In the genomic region with DNA sequence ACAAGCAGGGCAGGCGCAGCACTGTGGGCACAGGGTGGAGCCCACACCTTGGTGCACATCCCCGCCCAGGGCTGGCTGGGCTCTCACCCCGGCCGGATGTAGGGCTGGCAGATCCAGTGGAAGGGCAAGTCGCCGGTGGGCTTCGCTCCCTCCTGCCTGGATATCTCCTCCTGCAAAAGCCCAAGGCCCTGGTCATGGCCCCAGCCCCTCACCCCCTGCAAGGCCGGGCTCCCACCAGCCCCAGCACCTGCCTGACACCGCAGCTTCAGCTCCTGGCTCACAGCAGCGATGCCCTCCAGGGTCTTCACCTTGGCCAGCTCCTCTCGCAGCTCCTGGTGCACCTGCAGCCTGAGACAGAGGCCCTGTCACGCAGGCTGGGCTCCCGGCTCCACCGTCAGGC, we compare ENCODE assay signal across 21 cellular contexts. TPM values are rescaled to one million over a fixed set of nuclear protein-coding genes. Genes with fewer than 3 reads are reported as not detected.
A peak's percentile ranks its signal among the peaks of the same experiment; 100 is the strongest.
DNase-seq lines count a peak whose midpoint lies in the region; ATAC-seq, FAIRE-seq and TF ChIP-seq lines count a peak whose summit lies in the region.
"Had no signal": no experiment of that assay in that cellular context is flagged by ENCODE, and none has a peak within 500 bp of the region (broad histone marks: within the 10 kb centered on the region; RNA-seq: fewer than 3 reads in every experiment).

No MANE protein-coding gene starts in this region.

- no peak for TF ChIP-seq EP300 in HepG2 (IDR thresholded peaks at IDR 0.05; ENCODE audit: low read depth in 2 of 2, low read length in 2 of 2)
- TF ChIP-seq EP300 in HepG2 (CRISPR knock-in tag; IDR thresholded peaks at IDR 0.05; ENCODE audit: borderline replicate concordance): no peak

- no peak overlapping the region for H2BK12ac ChIP-seq in trophoblast cell (ENCODE audit: low read length)

- no peak overlapping the region for H4K8ac ChIP-seq in trophoblast cell (ENCODE audit: low read depth, low read length)

- H3K27ac ChIP-seq in right cardiac atrium (ENCODE audit: low read length) (no peak overlapping the region), heart right ventricle (no peak overlapping the region), HEK293 (ENCODE audit: extremely low read depth, low read depth, low read length) (peak overlapping the region; percentile 32; the same call in 1 of the 2 replicates), HepG2 (ENCODE audit: extremely low read length, insufficient read depth, low read length) (no peak overlapping the region), trophoblast cell (ENCODE audit: low read depth, low read length) (no peak overlapping the region)
- H3K27ac ChIP-seq: PC-9, SJSA1 had no signal

- no peak for TF ChIP-seq RAD21 in HepG2 (CRISPR knock-in tag; IDR thresholded peaks at IDR 0.05)

- H3K4ac ChIP-seq in trophoblast cell (ENCODE audit: low read depth, low read length): no peak overlapping the region

- peaks cover 6% of the 10 kb centered on the region for H3K4me1 ChIP-seq in right cardiac atrium (ENCODE audit: control insufficient read depth, insufficient read depth, low read length)
- H3K4me1 ChIP-seq in heart right ventricle: peaks cover 11 to 21% (median 15%) of the 10 kb centered on the region in 9 donors
- H3K4me1 ChIP-seq in HEK293 (ENCODE audit: control insufficient read depth, insufficient read depth, low read length): peaks cover 7% of the 10 kb centered on the region; the same call in 1 of the 2 replicates
- peaks cover 49% of the 10 kb centered on the region for H3K4me1 ChIP-seq in HepG2 (ENCODE audit: insufficient read depth, low read length)
- H3K4me1 ChIP-seq in trophoblast cell (ENCODE audit: control insufficient read depth in 1 of 2, insufficient read depth in 2 of 2, low read length in 2 of 2): peaks cover 6 to 7% of the 10 kb centered on the region in 2 experiments

- peaks cover 4% of the 10 kb centered on the region for H3K79me1 ChIP-seq in trophoblast cell (ENCODE audit: low read length)

- intact Hi-C loops in right cardiac atrium (cut with DNase I) (no loop called here), heart right ventricle (cut with DNase I) (no loop called here), HepG2 (cut with micrococcal nuclease; ENCODE audit: unreplicated experiment) (no loop called here)

- H3K79me2 ChIP-seq in HepG2 (ENCODE audit: insufficient read depth, low read length) (peaks cover 20% of the 10 kb centered on the region), trophoblast cell (ENCODE audit: control insufficient read depth, insufficient read depth, low read length, poor library complexity) (peaks cover 5% of the 10 kb centered on the region)

- H4K20me1 ChIP-seq in HepG2 (ENCODE audit: insufficient read depth, low read length): no peaks in the 10 kb centered on the region

- no peak overlapping the region for H2BK5ac ChIP-seq in trophoblast cell (ENCODE audit: low read depth, low read length, poor library complexity)

- 86% methylated on average over 14 of the region's 14 CpGs for WGBS in right cardiac atrium
- 87 to 88% methylated on average over 14 of the region's 14 CpGs for WGBS in heart right ventricle, 2 donors
- 82% methylated on average over 7 of the region's 14 CpGs for WGBS in HepG2 (ENCODE audit: low lambda C conversion rate)
- no CpG with 5 or more reads among the region's 14 CpGs for WGBS in trophoblast cell (ENCODE audit: extremely low coverage, insufficient coverage, insufficient read length)

- TF ChIP-seq POLR2A in HepG2 (IDR thresholded peaks at IDR 0.05; ENCODE audit: insufficient read depth in 1 of 2, low read depth in 2 of 2, low read length in 2 of 2): 0 out of 4 replicates have a peak, but pooled peaks of 1 of the 2 experiments have one; percentile 8

- POLR2A ChIA-PET in HEK293 (lab: Yijun Ruan, JAX): interaction anchor here (0.9 to 14.2 kb wide), 12 partner anchors 9 to 38 kb away, joined by 3 to 96 read pairs (median 4); a partner anchor contains a TSS
- POLR2A ChIA-PET in HepG2 (lab: Yijun Ruan, JAX): interaction anchor here (1.6 kb wide), 1 partner anchor 23 kb away, joined by 7 read pairs; a partner anchor contains a TSS

- no peak overlapping the region for H4K12ac ChIP-seq in trophoblast cell (ENCODE audit: low read depth, low read length)

- H3K9ac ChIP-seq in HepG2 (ENCODE audit: insufficient read depth, low read depth, low read length) (no peak overlapping the region), trophoblast cell (ENCODE audit: low read length) (no peak overlapping the region)

- H2BK120ac ChIP-seq in trophoblast cell (ENCODE audit: insufficient read depth, low read length, poor library complexity): no peak overlapping the region

- H3K9me3 ChIP-seq in right cardiac atrium (ENCODE audit: control insufficient read depth, low read length) (no peaks in the 10 kb centered on the region), heart right ventricle (no peaks in the 10 kb centered on the region), HEK293 (ENCODE audit: control insufficient read depth, insufficient read depth, low read depth, low read length) (no peaks in the 10 kb centered on the region), HepG2 (ENCODE audit: low read length) (no peaks in the 10 kb centered on the region), trophoblast cell (ENCODE audit: insufficient read depth, low read depth, low read length) (peaks cover 2% of the 10 kb centered on the region)
- H3K9me3 ChIP-seq: MG63, SJSA1 had no signal

- H3K27me3 ChIP-seq in right cardiac atrium (ENCODE audit: control insufficient read depth, insufficient read depth): no peaks in the 10 kb centered on the region
- no peaks in the 10 kb centered on the region for H3K27me3 ChIP-seq in heart right ventricle
- no peaks in the 10 kb centered on the region for H3K27me3 ChIP-seq in HepG2 (ENCODE audit: control insufficient read depth in 1 of 2, insufficient read depth in 2 of 2, low read length in 2 of 2)
- no peaks in the 10 kb centered on the region for H3K27me3 ChIP-seq in trophoblast cell (ENCODE audit: insufficient read depth, low read length)
- H3K27me3 ChIP-seq: MG63, SJSA1 had no signal

- no peak overlapping the region for H3K18ac ChIP-seq in trophoblast cell (ENCODE audit: low read length)

- no peak overlapping the region for H3K14ac ChIP-seq in trophoblast cell (ENCODE audit: low read length)

- H3K4me3 ChIP-seq in right cardiac atrium (ENCODE audit: low read length): no peak overlapping the region
- H3K4me3 ChIP-seq in heart right ventricle: no peak overlapping the region
- H3K4me3 ChIP-seq in HEK293 (ENCODE audit: low read depth, low read length): no peak overlapping the region
- H3K4me3 ChIP-seq in HepG2 (replicated peaks in 1 of 3; ENCODE audit: insufficient read depth in 1 of 3, low read depth in 2 of 3, low read length in 3 of 3): no peak overlapping the region
- no peak overlapping the region for H3K4me3 ChIP-seq in trophoblast cell (ENCODE audit: low read depth, low read length)
- H3K4me3 ChIP-seq: MG63, PC-9, SJSA1 had no signal

- TF ChIP-seq CTCF in heart right ventricle (IDR thresholded peaks at IDR 0.05) (no peak), HEK293 (tag by site-specific recombination; IDR thresholded peaks at IDR 0.05) (no peak), HepG2 (CRISPR knock-in tag; IDR thresholded peaks at IDR 0.05) (no peak)

- no peak overlapping the region for H2AK5ac ChIP-seq in trophoblast cell (ENCODE audit: low read length)

- in situ Hi-C loops in HepG2 (cut with HindIII; ENCODE audit: extremely low pct_ligation_motif_present, low pct_unique_long_range_greater_than_20kb): no loop called here

- H2AFZ ChIP-seq in HepG2 (ENCODE audit: low read length): no peak overlapping the region
- no peak overlapping the region for H2AFZ ChIP-seq in trophoblast cell (ENCODE audit: insufficient read depth, low read length, poor library complexity)
- H2AFZ ChIP-seq: PC-9 had no signal

- no peak for FAIRE-seq in HepG2 (lab: Jason Lieb, UNC)
- FAIRE-seq: HTR-8/SVneo had no signal

- no TSS peak for BruUV-seq in HepG2 (replicated peaks; lab: Mats Ljungman, UMichigan)

- ATAC-seq in right cardiac atrium: no peak
- no peak for ATAC-seq in heart right ventricle
- ATAC-seq in HepG2: no peak

- H3K36me3 ChIP-seq in heart right ventricle (peaks cover under 1 to 86% (median 30%) of the 10 kb centered on the region in 9 donors), HEK293 (ENCODE audit: control insufficient read depth in 2 of 2, insufficient read depth in 1 of 2, low read length in 2 of 2) (peaks cover 3 to 90% of the 10 kb centered on the region in 2 experiments; a peak in 1 of 3 replicates), HepG2 (replicated peaks in 1 of 2; ENCODE audit: control insufficient read depth in 1 of 2, insufficient read depth in 2 of 2, low read length in 2 of 2) (peaks cover 43 to 65% of the 10 kb centered on the region in 2 experiments), trophoblast cell (ENCODE audit: control insufficient read depth in 1 of 2, insufficient read depth in 2 of 2, low read length in 2 of 2) (peaks cover 78 to 82% of the 10 kb centered on the region in 2 experiments)

- H4K91ac ChIP-seq in trophoblast cell (ENCODE audit: low read depth, low read length): no peak overlapping the region

- H3K4me2 ChIP-seq in HepG2 (ENCODE audit: low read depth, low read length) (no peak overlapping the region), trophoblast cell (ENCODE audit: low read length) (no peak overlapping the region)
- H3K4me2 ChIP-seq: PC-9 had no signal

- CTCF ChIA-PET in HEK293 (lab: Yijun Ruan, JAX): interaction anchor here (0.5 to 0.7 kb wide), 4 partner anchors 17 to 106 kb away, joined by 3 to 4 read pairs (median 3); no protein-coding TSS in a partner anchor
- CTCF ChIA-PET in HepG2 (lab: Yijun Ruan, JAX; ENCODE audit: low intra/inter-chr PET ratio, low total read pairs): no interaction called here

- DNase-seq in right cardiac atrium (peak; percentile 10 to 57 (median 38)), heart right ventricle (no peak), HepG2 (ENCODE audit: low spot score) (no peak), NCI-H2029 treated with DMSO at 0.1 percent for 48 hours (lab: John Stamatoyannopoulos, UW) (no peak), NCI-H146 treated with DMSO at 0.1 percent for 48 hours (lab: John Stamatoyannopoulos, UW; ENCODE audit: unreplicated experiment) (no peak), trophoblast cell (no peak)
- DNase-seq: C1 segment of cervical spinal cord, DMS79, H9, Kasumi-1, MG63, NCI-H1048, NCI-H1436, NCI-H2029, NCI-H2171, NCI-H526, PC-9 had no signal

- H3K23ac ChIP-seq in trophoblast cell (ENCODE audit: low read length): no peak overlapping the region

RNA-seq across cellular contexts. Expression of a gene that starts 5.0 kb away (rescaled TPM):
- total RNA-seq in right cardiac atrium (10 to 100 TPM; 51.3 to 63.1 (median 58.4) TPM), heart right ventricle (10 to 100 TPM; 34.1 to 96.4 (median 43.1) TPM), HepG2 (2016; rRNA removed; fragmentation: Illumina TruSeq; extraction: Trizol) (67.9 and 109 TPM in 2 replicates)
- polyA plus RNA-seq in right cardiac atrium (82.1 TPM), heart right ventricle (100 to 1,000 TPM in 1 of 2 donors, 10 to 100 TPM in 1; 85.2 to 191 TPM), HepG2 (2011; rRNA removed) (81.0 and 108 TPM in 2 replicates)
- total RNA-seq in HepG2 (2016; cell fraction: cytosol; rRNA removed; fragmentation: Illumina TruSeq; extraction: Trizol; ENCODE audit: low read depth): 206 and 220 TPM in 2 replicates
- total RNA-seq in HepG2 (2016; cell fraction: insoluble cytoplasmic fraction; rRNA removed; fragmentation: Illumina TruSeq; extraction: Trizol): 58.4 and 113 TPM in 2 replicates
- total RNA-seq in HepG2 (2016; cell fraction: membrane; rRNA removed; fragmentation: Illumina TruSeq; extraction: Trizol): 268 and 276 TPM in 2 replicates
- 69.9 and 102 TPM in 2 replicates for total RNA-seq in HepG2 (2016; cell fraction: nucleus; rRNA removed; fragmentation: Illumina TruSeq; extraction: Trizol)
- 64.5 and 97.7 TPM in 2 replicates for polyA plus RNA-seq in HepG2 (2011; cell fraction: cytosol; rRNA removed)
- polyA plus RNA-seq in HepG2 (2011; cell fraction: nucleus; rRNA removed): 583 and 668 TPM in 2 replicates
- 82.7 and 123 TPM in 2 replicates for polyA plus RNA-seq in HepG2 (2012)
- polyA plus RNA-seq in HepG2 (2016; cell fraction: cytosol; fragmentation: Illumina TruSeq; extraction: Trizol; ENCODE audit: low read depth): 353 and 384 TPM in 2 replicates
- 138 and 172 TPM in 2 replicates for polyA plus RNA-seq in HepG2 (2016; cell fraction: insoluble cytoplasmic fraction; fragmentation: Illumina TruSeq; extraction: Trizol; ENCODE audit: low read depth)
- 444 and 521 TPM in 2 replicates for polyA plus RNA-seq in HepG2 (2016; cell fraction: membrane; fragmentation: Illumina TruSeq; extraction: Trizol; ENCODE audit: low read depth)
- 330 and 339 TPM in 2 replicates for polyA plus RNA-seq in HepG2 (2016; cell fraction: nucleus; fragmentation: Illumina TruSeq; extraction: Trizol; ENCODE audit: insufficient read depth, low read depth)
- 47.0 and 79.2 TPM in 2 replicates for polyA minus RNA-seq in HepG2 (2011; rRNA and poly(A)+ RNA removed; ENCODE audit: low replicate concordance)
- 31.7 and 34.4 TPM in 2 replicates for polyA minus RNA-seq in HepG2 (2011; cell fraction: cytosol; rRNA and poly(A)+ RNA removed)
- polyA minus RNA-seq in HepG2 (2011; cell fraction: nucleus; rRNA and poly(A)+ RNA removed): 85.7 and 87.9 TPM in 2 replicates
- polyA plus RNA-seq in trophoblast cell (2013): 23.6 and 26.7 TPM in 2 replicates

RNA-seq across cellular contexts. Expression of a gene that starts 8.9 kb away (rescaled TPM):
- total RNA-seq in right cardiac atrium (10 to 100 TPM; 87.1 to 93.7 (median 90.6) TPM), heart right ventricle (10 to 100 TPM; 68.9 to 96.6 (median 80.6) TPM), HepG2 (2016; rRNA removed; fragmentation: Illumina TruSeq; extraction: Trizol) (106 and 124 TPM in 2 replicates)
- polyA plus RNA-seq in right cardiac atrium (75.1 TPM), heart right ventricle (100 to 1,000 TPM; 102 to 183 TPM), HepG2 (2011; rRNA removed) (128 and 161 TPM in 2 replicates)
- 87.3 and 88.2 TPM in 2 replicates for total RNA-seq in HepG2 (2016; cell fraction: cytosol; rRNA removed; fragmentation: Illumina TruSeq; extraction: Trizol; ENCODE audit: low read depth)
- 99.7 and 134 TPM in 2 replicates for total RNA-seq in HepG2 (2016; cell fraction: insoluble cytoplasmic fraction; rRNA removed; fragmentation: Illumina TruSeq; extraction: Trizol)
- 96.5 and 111 TPM in 2 replicates for total RNA-seq in HepG2 (2016; cell fraction: membrane; rRNA removed; fragmentation: Illumina TruSeq; extraction: Trizol)
- total RNA-seq in HepG2 (2016; cell fraction: nucleus; rRNA removed; fragmentation: Illumina TruSeq; extraction: Trizol): 89.5 and 106 TPM in 2 replicates
- polyA plus RNA-seq in HepG2 (2011; cell fraction: cytosol; rRNA removed): 107 and 157 TPM in 2 replicates
- 389 and 467 TPM in 2 replicates for polyA plus RNA-seq in HepG2 (2011; cell fraction: nucleus; rRNA removed)
- polyA plus RNA-seq in HepG2 (2012): 102 and 120 TPM in 2 replicates
- 96.5 and 102 TPM in 2 replicates for polyA plus RNA-seq in HepG2 (2016; cell fraction: cytosol; fragmentation: Illumina TruSeq; extraction: Trizol; ENCODE audit: low read depth)
- polyA plus RNA-seq in HepG2 (2016; cell fraction: insoluble cytoplasmic fraction; fragmentation: Illumina TruSeq; extraction: Trizol; ENCODE audit: low read depth): 120 and 146 TPM in 2 replicates
- 103 and 104 TPM in 2 replicates for polyA plus RNA-seq in HepG2 (2016; cell fraction: membrane; fragmentation: Illumina TruSeq; extraction: Trizol; ENCODE audit: low read depth)
- 225 and 229 TPM in 2 replicates for polyA plus RNA-seq in HepG2 (2016; cell fraction: nucleus; fragmentation: Illumina TruSeq; extraction: Trizol; ENCODE audit: insufficient read depth, low read depth)
- polyA minus RNA-seq in HepG2 (2011; rRNA and poly(A)+ RNA removed; ENCODE audit: low replicate concordance): 182 and 265 TPM in 2 replicates
- polyA minus RNA-seq in HepG2 (2011; cell fraction: cytosol; rRNA and poly(A)+ RNA removed): 76.6 and 80.3 TPM in 2 replicates
- polyA minus RNA-seq in HepG2 (2011; cell fraction: nucleus; rRNA and poly(A)+ RNA removed): 60.2 and 61.0 TPM in 2 replicates
- polyA plus RNA-seq in trophoblast cell (2013): 75.8 and 78.1 TPM in 2 replicates

RNA-seq across cellular contexts. Expression of a gene that starts 9.0 kb away (rescaled TPM):
- total RNA-seq in right cardiac atrium (10 to 100 TPM; 19.0 to 25.1 (median 20.2) TPM), heart right ventricle (10 to 100 TPM; 13.9 to 24.9 (median 18.9) TPM), HepG2 (2016; rRNA removed; fragmentation: Illumina TruSeq; extraction: Trizol) (27.8 and 64.0 TPM in 2 replicates)
- polyA plus RNA-seq in right cardiac atrium (25.4 TPM), heart right ventricle (10 to 100 TPM; 29.3 to 30.1 TPM), HepG2 (2011; rRNA removed) (61.4 and 90.6 TPM in 2 replicates)
- 72.5 and 73.8 TPM in 2 replicates for total RNA-seq in HepG2 (2016; cell fraction: cytosol; rRNA removed; fragmentation: Illumina TruSeq; extraction: Trizol; ENCODE audit: low read depth)
- 23.6 and 61.0 TPM in 2 replicates for total RNA-seq in HepG2 (2016; cell fraction: insoluble cytoplasmic fraction; rRNA removed; fragmentation: Illumina TruSeq; extraction: Trizol)
- total RNA-seq in HepG2 (2016; cell fraction: membrane; rRNA removed; fragmentation: Illumina TruSeq; extraction: Trizol): 95.0 and 98.0 TPM in 2 replicates
- total RNA-seq in HepG2 (2016; cell fraction: nucleus; rRNA removed; fragmentation: Illumina TruSeq; extraction: Trizol): 53.3 and 60.7 TPM in 2 replicates
- polyA plus RNA-seq in HepG2 (2011; cell fraction: cytosol; rRNA removed): 36.1 and 62.0 TPM in 2 replicates
- polyA plus RNA-seq in HepG2 (2011; cell fraction: nucleus; rRNA removed): 548 and 733 TPM in 2 replicates
- polyA plus RNA-seq in HepG2 (2012): 60.9 and 71.7 TPM in 2 replicates
- polyA plus RNA-seq in HepG2 (2016; cell fraction: cytosol; fragmentation: Illumina TruSeq; extraction: Trizol; ENCODE audit: low read depth): 106 and 121 TPM in 2 replicates
- 35.7 and 47.7 TPM in 2 replicates for polyA plus RNA-seq in HepG2 (2016; cell fraction: insoluble cytoplasmic fraction; fragmentation: Illumina TruSeq; extraction: Trizol; ENCODE audit: low read depth)
- 128 and 132 TPM in 2 replicates for polyA plus RNA-seq in HepG2 (2016; cell fraction: membrane; fragmentation: Illumina TruSeq; extraction: Trizol; ENCODE audit: low read depth)
- 227 and 229 TPM in 2 replicates for polyA plus RNA-seq in HepG2 (2016; cell fraction: nucleus; fragmentation: Illumina TruSeq; extraction: Trizol; ENCODE audit: insufficient read depth, low read depth)
- polyA minus RNA-seq in HepG2 (2011; rRNA and poly(A)+ RNA removed; ENCODE audit: low replicate concordance): 12.3 and 58.2 TPM in 2 replicates
- 21.9 and 29.0 TPM in 2 replicates for polyA minus RNA-seq in HepG2 (2011; cell fraction: cytosol; rRNA and poly(A)+ RNA removed)
- polyA minus RNA-seq in HepG2 (2011; cell fraction: nucleus; rRNA and poly(A)+ RNA removed): 29.7 and 35.9 TPM in 2 replicates
- polyA plus RNA-seq in trophoblast cell (2013): 26.3 and 27.2 TPM in 2 replicates

RNA-seq across cellular contexts. Expression of a gene that starts 23.1 kb away (rescaled TPM):
- total RNA-seq in right cardiac atrium (100 to 1,000 TPM; 127 to 181 (median 168) TPM), heart right ventricle (100 to 1,000 TPM; 155 to 258 (median 187) TPM), HepG2 (2016; rRNA removed; fragmentation: Illumina TruSeq; extraction: Trizol) (286 and 311 TPM in 2 replicates)
- polyA plus RNA-seq in right cardiac atrium (196 TPM), heart right ventricle (100 to 1,000 TPM; 283 to 387 TPM), HepG2 (2011; rRNA removed) (287 and 290 TPM in 2 replicates)
- total RNA-seq in HepG2 (2016; cell fraction: cytosol; rRNA removed; fragmentation: Illumina TruSeq; extraction: Trizol; ENCODE audit: low read depth): 275 and 353 TPM in 2 replicates
- total RNA-seq in HepG2 (2016; cell fraction: insoluble cytoplasmic fraction; rRNA removed; fragmentation: Illumina TruSeq; extraction: Trizol): 302 and 321 TPM in 2 replicates
- 228 and 297 TPM in 2 replicates for total RNA-seq in HepG2 (2016; cell fraction: membrane; rRNA removed; fragmentation: Illumina TruSeq; extraction: Trizol)
- total RNA-seq in HepG2 (2016; cell fraction: nucleus; rRNA removed; fragmentation: Illumina TruSeq; extraction: Trizol): 132 and 152 TPM in 2 replicates
- polyA plus RNA-seq in HepG2 (2011; cell fraction: cytosol; rRNA removed): 253 and 424 TPM in 2 replicates
- polyA plus RNA-seq in HepG2 (2011; cell fraction: nucleus; rRNA removed): 645 and 737 TPM in 2 replicates
- polyA plus RNA-seq in HepG2 (2012): 190 and 266 TPM in 2 replicates
- 398 and 426 TPM in 2 replicates for polyA plus RNA-seq in HepG2 (2016; cell fraction: cytosol; fragmentation: Illumina TruSeq; extraction: Trizol; ENCODE audit: low read depth)
- polyA plus RNA-seq in HepG2 (2016; cell fraction: insoluble cytoplasmic fraction; fragmentation: Illumina TruSeq; extraction: Trizol; ENCODE audit: low read depth): 296 and 330 TPM in 2 replicates
- polyA plus RNA-seq in HepG2 (2016; cell fraction: membrane; fragmentation: Illumina TruSeq; extraction: Trizol; ENCODE audit: low read depth): 308 and 335 TPM in 2 replicates
- 280 and 299 TPM in 2 replicates for polyA plus RNA-seq in HepG2 (2016; cell fraction: nucleus; fragmentation: Illumina TruSeq; extraction: Trizol; ENCODE audit: insufficient read depth, low read depth)
- 73.9 and 172 TPM in 2 replicates for polyA minus RNA-seq in HepG2 (2011; rRNA and poly(A)+ RNA removed; ENCODE audit: low replicate concordance)
- 52.1 and 74.6 TPM in 2 replicates for polyA minus RNA-seq in HepG2 (2011; cell fraction: cytosol; rRNA and poly(A)+ RNA removed)
- polyA minus RNA-seq in HepG2 (2011; cell fraction: nucleus; rRNA and poly(A)+ RNA removed): 61.5 and 67.5 TPM in 2 replicates
- polyA plus RNA-seq in trophoblast cell (2013): 47.4 and 49.9 TPM in 2 replicates

RNA-seq across cellular contexts. Expression of a gene that starts 29.1 kb away (rescaled TPM):
- total RNA-seq in right cardiac atrium: 1 to 10 TPM; 1.0 to 2.0 (median 1.5) TPM
- 2.4 TPM for polyA plus RNA-seq in right cardiac atrium
- total RNA-seq in heart right ventricle: 1 to 10 TPM in 6 of 10 donors, under 1 TPM in 4; 0.82 to 1.6 (median 1.1) TPM
- 1 to 10 TPM; 1.5 to 3.3 TPM for polyA plus RNA-seq in heart right ventricle
- total RNA-seq in HepG2 (2016; rRNA removed; fragmentation: Illumina TruSeq; extraction: Trizol): 4.0 and 10.5 TPM in 2 replicates
- total RNA-seq in HepG2 (2016; cell fraction: cytosol; rRNA removed; fragmentation: Illumina TruSeq; extraction: Trizol; ENCODE audit: low read depth): 6.8 and 9.8 TPM in 2 replicates
- total RNA-seq in HepG2 (2016; cell fraction: insoluble cytoplasmic fraction; rRNA removed; fragmentation: Illumina TruSeq; extraction: Trizol): 3.9 and 12.6 TPM in 2 replicates
- 7.3 and 10.1 TPM in 2 replicates for total RNA-seq in HepG2 (2016; cell fraction: membrane; rRNA removed; fragmentation: Illumina TruSeq; extraction: Trizol)
- 11.7 and 12.9 TPM in 2 replicates for total RNA-seq in HepG2 (2016; cell fraction: nucleus; rRNA removed; fragmentation: Illumina TruSeq; extraction: Trizol)
- 21.3 and 24.1 TPM in 2 replicates for polyA plus RNA-seq in HepG2 (2011; rRNA removed)
- polyA plus RNA-seq in HepG2 (2011; cell fraction: cytosol; rRNA removed): 12.8 and 16.7 TPM in 2 replicates
- polyA plus RNA-seq in HepG2 (2011; cell fraction: nucleus; rRNA removed): 111 and 165 TPM in 2 replicates
- 6.3 and 10.6 TPM in 2 replicates for polyA plus RNA-seq in HepG2 (2012)
- polyA plus RNA-seq in HepG2 (2016; cell fraction: cytosol; fragmentation: Illumina TruSeq; extraction: Trizol; ENCODE audit: low read depth): 10.4 and 12.0 TPM in 2 replicates
- polyA plus RNA-seq in HepG2 (2016; cell fraction: insoluble cytoplasmic fraction; fragmentation: Illumina TruSeq; extraction: Trizol; ENCODE audit: low read depth): 6.0 and 7.2 TPM in 2 replicates
- 8.8 and 10.0 TPM in 2 replicates for polyA plus RNA-seq in HepG2 (2016; cell fraction: membrane; fragmentation: Illumina TruSeq; extraction: Trizol; ENCODE audit: low read depth)
- 45.9 and 51.6 TPM in 2 replicates for polyA plus RNA-seq in HepG2 (2016; cell fraction: nucleus; fragmentation: Illumina TruSeq; extraction: Trizol; ENCODE audit: insufficient read depth, low read depth)
- polyA minus RNA-seq in HepG2 (2011; rRNA and poly(A)+ RNA removed; ENCODE audit: low replicate concordance): 12.6 and 13.2 TPM in 2 replicates
- polyA minus RNA-seq in HepG2 (2011; cell fraction: cytosol; rRNA and poly(A)+ RNA removed): 3.0 and 3.6 TPM in 2 replicates
- 6.7 and 7.6 TPM in 2 replicates for polyA minus RNA-seq in HepG2 (2011; cell fraction: nucleus; rRNA and poly(A)+ RNA removed)
- 24.0 and 25.6 TPM in 2 replicates for polyA plus RNA-seq in trophoblast cell (2013)
- polyA plus RNA-seq: IgD-negative memory B cell had no signal

Comparison
In these comparisons a context has a peak if more than half of its experiments do, and no peak if none do; other contexts are left out.
1. DNase-seq: peak in right cardiac atrium (3 of 3); none in heart right ventricle (0 of 2), HepG2 (single experiment), NCI-H2029 treated with DMSO at 0.1 percent for 48 hours (single experiment), NCI-H146 treated with DMSO at 0.1 percent for 48 hours (single experiment) and trophoblast cell (0 of 2).